In the genomic region with DNA sequence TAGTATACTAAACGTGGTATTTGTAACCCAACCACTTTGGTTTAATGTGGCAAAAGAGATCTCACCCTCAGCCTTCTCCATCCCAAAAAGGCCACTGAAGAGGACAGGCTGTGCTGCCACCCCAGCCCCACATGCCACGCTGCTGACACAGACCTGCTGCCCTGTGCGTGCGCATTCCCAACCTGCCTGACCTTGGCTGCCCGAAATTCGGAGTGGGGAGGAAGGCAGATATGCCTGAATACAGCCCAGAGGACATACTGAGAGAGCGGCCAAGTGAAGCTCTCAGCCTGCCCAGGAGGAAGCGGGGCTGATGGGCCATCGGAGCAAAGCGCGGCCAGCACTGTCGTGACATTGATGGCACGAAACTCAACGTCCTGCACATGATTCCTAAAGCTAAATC, we compare ENCODE assay signal across 20 cellular contexts.
DNase-seq lines count a peak whose midpoint lies in the region; ATAC-seq and TF ChIP-seq lines count a peak whose summit lies in the region.
"Had no signal": no experiment of that assay in that cellular context is flagged by ENCODE, and none has a peak within 500 bp of the region (broad histone marks: within the 10 kb centered on the region; RNA-seq: fewer than 3 reads in every experiment).

No MANE protein-coding gene starts in this region.

- peaks cover 39 to 63% (median 55%) of the 10 kb centered on the region in 3 donors for H3K4me1 ChIP-seq in esophagus squamous epithelium
- H3K4me1 ChIP-seq in skeletal muscle tissue (ENCODE audit: control insufficient read depth in 3 of 3, insufficient read depth in 3 of 3, low read length in 3 of 3): peaks cover 45 to 56% (median 55%) of the 10 kb centered on the region in 3 donors
- peaks cover 3% of the 10 kb centered on the region for H3K4me1 ChIP-seq in osteoblast (ENCODE audit: insufficient read depth, low read length)

- H3K27me3 ChIP-seq in esophagus squamous epithelium (no peaks in the 10 kb centered on the region), skeletal muscle tissue (ENCODE audit: control insufficient read depth in 3 of 3, insufficient read depth in 3 of 3, low read length in 3 of 3) (no peaks in the 10 kb centered on the region), osteoblast (ENCODE audit: insufficient read depth, low read length) (no peaks in the 10 kb centered on the region)
- H3K27me3 ChIP-seq: suprapubic skin had no signal

- no peak overlapping the region for H3K4me2 ChIP-seq in osteoblast (ENCODE audit: insufficient read depth, low read length)

- no peaks in the 10 kb centered on the region for H3K36me3 ChIP-seq in KOPT-K1 (ENCODE audit: insufficient read depth, low read length)
- H3K36me3 ChIP-seq in esophagus squamous epithelium: no peaks in the 10 kb centered on the region
- H3K36me3 ChIP-seq in skeletal muscle tissue (ENCODE audit: control insufficient read depth in 3 of 3, insufficient read depth in 3 of 3, low read length in 3 of 3): no peaks in the 10 kb centered on the region
- H3K36me3 ChIP-seq in osteoblast (ENCODE audit: insufficient read depth, low read length): no peaks in the 10 kb centered on the region
- H3K36me3 ChIP-seq: suprapubic skin had no signal

- H3K9me3 Mint-ChIP-seq in activated T-cell treated with anti-CD3 and anti-CD28 coated beads, Interleukin-2, amount 50 U/mL, for 4 hours: no peaks in the 10 kb centered on the region
- H3K9me3 Mint-ChIP-seq: CD4-positive, CD25-positive, alpha-beta regulatory T cell; memory B cell; nephron had no signal

- no peak for TF ChIP-seq CTCF in esophagus squamous epithelium (IDR thresholded peaks at IDR 0.05)
- no peak for TF ChIP-seq CTCF in osteoblast (IDR thresholded peaks at IDR 0.05; ENCODE audit: extremely low read depth, low read depth, low read length)

- no peak overlapping the region for H2AFZ ChIP-seq in osteoblast (ENCODE audit: low read length)

- H3K9ac ChIP-seq in skeletal muscle tissue (ENCODE audit: low read depth in 1 of 3, low read length in 3 of 3): peak overlapping the region in 1 of 3 donors; percentile 86

- H3K4me3 ChIP-seq in esophagus squamous epithelium (no peak overlapping the region), skeletal muscle tissue (ENCODE audit: low read length in 3 of 3) (peak overlapping the region in 1 of 3 donors; percentile 42), osteoblast (ENCODE audit: insufficient read depth, low read length) (no peak overlapping the region)
- H3K4me3 ChIP-seq: suprapubic skin had no signal

- peaks cover 13% of the 10 kb centered on the region for H3K79me2 ChIP-seq in osteoblast (ENCODE audit: insufficient read depth, low read length)

- H3K4me3 Mint-ChIP-seq in activated T-cell treated with anti-CD3 and anti-CD28 coated beads, Interleukin-2, amount 50 U/mL, for 4 hours: no peak overlapping the region
- H3K4me3 Mint-ChIP-seq: memory B cell, nephron had no signal

- H4K20me1 ChIP-seq in osteoblast (ENCODE audit: insufficient read depth, low read length): peaks cover under 1% of the 10 kb centered on the region

- H3K4me1 Mint-ChIP-seq in activated T-cell treated with anti-CD3 and anti-CD28 coated beads, Interleukin-2, amount 50 U/mL, for 4 hours (ENCODE audit: low read depth): peaks cover 44% of the 10 kb centered on the region

- peak overlapping the region; percentile 100 for H3K27ac ChIP-seq in KOPT-K1 (ENCODE audit: low read depth, low read length, poor library complexity, severe bottlenecking)
- H3K27ac ChIP-seq in esophagus squamous epithelium: peak overlapping the region in 3 of 4 donors; percentile 86 to 90 (median 86)
- H3K27ac ChIP-seq in skeletal muscle tissue (ENCODE audit: low read depth, low read length): peak overlapping the region; percentile 88
- no peak overlapping the region for H3K27ac ChIP-seq in osteoblast (ENCODE audit: low read depth, low read length)
- H3K27ac ChIP-seq: suprapubic skin had no signal

- H3K27me3 Mint-ChIP-seq in activated T-cell treated with anti-CD3 and anti-CD28 coated beads, Interleukin-2, amount 50 U/mL, for 4 hours (ENCODE audit: low read depth): no peaks in the 10 kb centered on the region
- H3K27me3 Mint-ChIP-seq: CD4-positive, CD25-positive, alpha-beta regulatory T cell; memory B cell had no signal

- no peak for TF ChIP-seq POLR2A in esophagus squamous epithelium (IDR thresholded peaks at IDR 0.05)

- ATAC-seq in activated T-cell treated with anti-CD3 and anti-CD28 coated beads, Interleukin-2, amount 50 U/mL, for 4 hours: no peak
- ATAC-seq in HG03097 (IDR thresholded peaks at IDR 0.05; ENCODE audit: low FRiP score, unreplicated experiment): no peak

- DNase-seq in activated T-cell treated with anti-CD3 and anti-CD28 coated beads, Interleukin-2, amount 50 U/mL, for 1 hour: peak; percentile 12
- no peak for DNase-seq in activated T-cell treated with anti-CD3 and anti-CD28 coated beads, Interleukin-2, amount 50 U/mL, for 4 hours
- DNase-seq in esophagus squamous epithelium (lab: John Stamatoyannopoulos, UW) (no peak), glomerular visceral epithelial cell (ENCODE audit: extremely low spot score) (no peak), osteoblast (ENCODE audit: insufficient read length, low spot score, missing footprints) (no peak)
- DNase-seq: ACHN; activated gamma-delta T cell treated with Interleukin-2 at 50 U/mL for 16 hours; CD4-positive, CD25-positive, alpha-beta regulatory T cell; DMS53; hypothalamus; NCI-H1417 treated with DMSO at 0.1 percent for 48 hours; NCI-H2171; small intestine; stimulated activated CD4-positive, alpha-beta T cell treated with anti-CD3 and anti-CD28 coated beads, Interleukin-4, amount 100 ng/mL, for 24 hours had no signal

- 84% methylated on average over 13 to 14 of the region's 14 CpGs for WGBS in esophagus squamous epithelium, 2 donors

- intact Hi-C loops in esophagus squamous epithelium (cut with DNase I): no loop called here

- H3K9me3 ChIP-seq in KOPT-K1 (ENCODE audit: insufficient read depth, low read length, poor library complexity, severe bottlenecking) (no peaks in the 10 kb centered on the region), esophagus squamous epithelium (no peaks in the 10 kb centered on the region), skeletal muscle tissue (ENCODE audit: control insufficient read depth in 3 of 3, low read length in 3 of 3) (no peaks in the 10 kb centered on the region), osteoblast (ENCODE audit: low read depth, low read length) (no peaks in the 10 kb centered on the region)
- H3K9me3 ChIP-seq: suprapubic skin had no signal

- H3K36me3 Mint-ChIP-seq in activated T-cell treated with anti-CD3 and anti-CD28 coated beads, Interleukin-2, amount 50 U/mL, for 4 hours (ENCODE audit: insufficient read depth): peaks cover 5% of the 10 kb centered on the region
